2 cellular contexts compared by ENCODE assay signal in the genomic region with DNA sequence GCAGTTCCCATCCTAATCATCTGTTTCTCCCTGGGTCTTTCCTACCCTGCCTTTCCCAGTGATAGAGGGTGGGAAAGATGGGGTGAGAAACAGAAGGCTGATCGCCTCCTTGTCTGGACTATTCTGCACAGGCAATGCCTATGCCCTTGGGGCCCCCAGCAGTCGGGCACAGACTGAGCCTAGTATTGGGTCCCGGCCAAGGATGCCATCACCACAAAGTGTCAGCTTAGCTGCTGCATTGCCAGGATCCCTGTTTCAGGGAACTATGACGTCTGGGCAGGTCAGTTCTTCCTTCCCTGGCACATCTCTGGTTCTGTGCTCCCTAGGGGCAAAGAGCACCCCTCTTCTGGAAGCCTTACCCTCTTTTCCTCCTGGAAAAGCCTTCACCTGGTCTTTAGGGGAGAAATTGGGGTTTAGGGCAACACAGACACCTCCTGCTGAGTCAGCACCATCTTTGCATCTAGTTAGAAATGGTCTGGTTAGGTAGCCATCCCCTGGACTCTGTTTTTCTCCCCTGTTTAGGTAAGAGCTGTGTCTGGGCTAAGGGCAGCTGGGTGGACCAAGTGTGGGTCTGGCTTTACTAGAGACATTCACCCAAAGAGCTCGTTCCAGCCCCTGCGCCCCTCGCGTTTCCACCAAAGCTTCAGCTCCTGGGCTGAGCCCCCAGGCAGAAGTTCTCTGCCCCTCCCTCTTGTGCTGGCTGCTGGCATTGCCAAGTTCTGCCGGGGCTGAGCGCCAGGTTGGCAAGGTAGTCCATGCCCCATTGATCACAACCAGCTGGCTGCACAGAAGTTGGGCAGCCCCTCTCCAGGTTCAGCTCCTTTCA.
A peak's percentile ranks its signal among the peaks of the same experiment; 100 is the strongest.
TF ChIP-seq lines count a peak whose summit lies in the region.

No MANE protein-coding gene starts in this region.

TF ChIP-seq in IMR-90, 13 proteins besides CTCF, POLR2A, EP300 and RAD21:
- TF ChIP-seq CEBPB (IDR thresholded peaks at IDR 0.05; ENCODE audit: low read depth, low read length) (no peak), MAFK (IDR thresholded peaks at IDR 0.05; ENCODE audit: low read depth, low read length) (peak; percentile 91)
TF ChIP-seq in IMR-90: peak in this region for 1.

TF ChIP-seq in HepG2, 621 proteins besides CTCF, POLR2A, EP300 and RAD21:
- TF ChIP-seq MAFF (IDR thresholded peaks at IDR 0.05; ENCODE audit: low read depth, low read length) (peak; percentile 86), MAFK (conservative IDR thresholded peaks at IDR 0.05 in 1 of 2, IDR thresholded peaks at IDR 0.05 in 1 of 2; ENCODE audit: low read length in 2 of 2) (peak; percentile 86 to 91), KDM2A (CRISPR knock-in tag; IDR thresholded peaks at IDR 0.05; ENCODE audit: borderline replicate concordance, low read depth) (no peak)
TF ChIP-seq in HepG2: peak in this region for 2.
